Comparison of ENCODE assay signal across 1 cellular context in genomic region chr20:63582382-63583063, GRCh38.
TF ChIP-seq lines count a peak whose summit lies in the region.

No MANE protein-coding gene starts in this region.

TF ChIP-seq in GM23338, 12 proteins besides CTCF, POLR2A, EP300 and RAD21:
- no peak for TF ChIP-seq EZH2 (IDR thresholded peaks at IDR 0.05; ENCODE audit: low read depth, unreplicated experiment)
